Comparison of ENCODE assay signal across 32 cellular contexts in the genomic region with DNA sequence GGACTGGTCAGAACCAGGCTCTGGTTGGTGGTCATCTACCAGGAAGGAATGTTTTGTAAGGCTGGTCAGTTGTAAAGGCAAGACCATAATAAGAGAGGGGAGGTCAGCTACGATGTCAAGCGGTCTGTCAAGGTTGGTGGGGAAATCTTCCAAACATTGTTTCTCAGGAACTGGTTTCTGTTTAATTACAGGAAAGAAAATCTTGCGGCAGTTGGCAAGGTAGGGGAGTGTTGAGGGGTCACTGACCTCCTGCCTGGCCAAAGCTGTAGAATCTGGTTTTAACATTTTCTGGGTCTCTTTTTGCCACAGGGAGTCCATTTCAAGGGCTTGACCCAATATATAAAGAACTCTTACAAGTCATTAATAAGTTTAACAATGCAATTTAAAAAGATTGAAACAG. TPM values are rescaled to one million over a fixed set of nuclear protein-coding genes. Genes with fewer than 3 reads are reported as not detected.
"Had no signal": no experiment of that assay in that cellular context is flagged by ENCODE, and none has a peak within 500 bp of the region (broad histone marks: within the 10 kb centered on the region; RNA-seq: fewer than 3 reads in every experiment).

No MANE protein-coding gene starts in this region.

- H3K4me3 ChIP-seq: neural progenitor cell, ovary, psoas muscle, skin epidermis, smooth muscle cell, spleen, suprapubic skin, thoracic aorta, thyroid gland, tibial nerve, upper lobe of right lung, uterus had no signal

- H3K27ac ChIP-seq: neural progenitor cell, ovary, parathyroid adenoma, psoas muscle, skin epidermis, spleen, suprapubic skin, thoracic aorta, thyroid gland, tibial nerve, upper lobe of right lung, uterus had no signal

- H3K4me2 ChIP-seq: neural progenitor cell, smooth muscle cell had no signal

- H3K9me3 ChIP-seq: ovary, suprapubic skin, thoracic aorta, thyroid gland, uterus had no signal

- ATAC-seq: naive thymus-derived CD4-positive, alpha-beta T cell; natural killer cell; psoas muscle; right cardiac atrium; sciatic nerve; stimulated activated memory B cell treated with anti-CD40 and anti-IgM and Interleukin-4, amounts not matched to agents 10 μg/mL and 1 μg/mL and 100 μg/mL, for 72 hours; stimulated activated naive CD8-positive, alpha-beta T cell treated with anti-CD3 and anti-CD28 coated beads, Interleukin-15, amount 100 ng/mL, for 72 hours; stimulated activated naive CD8-positive, alpha-beta T cell treated with anti-CD3 and anti-CD28 coated beads, Interleukin-15, Interleukin-2, amounts not matched to agents 100 U/mL and 50 U/mL, for 24 hours; upper lobe of right lung had no signal

- H3K27me3 ChIP-seq: neural progenitor cell, ovary, spleen, suprapubic skin, thyroid gland, tibial nerve, upper lobe of right lung, uterus had no signal

- H3K36me3 ChIP-seq: neural progenitor cell, ovary, spleen, suprapubic skin, thoracic aorta, thyroid gland, tibial nerve, upper lobe of right lung, uterus had no signal

- H2AFZ ChIP-seq: neural progenitor cell, parathyroid adenoma had no signal

- DNase-seq: naive thymus-derived CD4-positive, alpha-beta T cell; natural killer cell; occipital lobe; ovary; posterior cingulate gyrus; psoas muscle; right cardiac atrium; spleen; stimulated activated CD4-positive, alpha-beta T cell treated with anti-CD3 and anti-CD28 coated beads, Interleukin-12 subunit alpha, Interleukin-12 subunit beta, amount 100 ng/mL, for 4 hours; stimulated activated CD4-positive, alpha-beta T cell treated with anti-CD3 and anti-CD28 coated beads, Interleukin-1b, Interleukin-23, amount 100 ng/mL, for 48 hours; stimulated activated CD4-positive, alpha-beta T cell treated with anti-CD3 and anti-CD28 coated beads, Interleukin-4, amount 100 ng/mL, for 1 hour; stimulated activated CD4-positive, alpha-beta T cell treated with anti-CD3 and anti-CD28 coated beads, Interleukin-4, amount 100 ng/mL, for 4 hours; stimulated activated CD8-positive, alpha-beta memory T cell treated with anti-CD3 and anti-CD28 coated beads, Interleukin-4, amount 100 ng/mL, for 48 hours; stimulated activated naive CD4-positive, alpha-beta T cell; stimulated activated naive CD8-positive, alpha-beta T cell treated with anti-CD3 and anti-CD28 coated beads, Interleukin-15, amount 100 ng/mL, for 72 hours; stimulated activated naive CD8-positive, alpha-beta T cell treated with anti-CD3 and anti-CD28 coated beads, Interleukin-15, Interleukin-2, amounts not matched to agents 100 U/mL and 50 U/mL, for 24 hours; substantia nigra; thyroid gland; upper lobe of right lung; uterus had no signal

- H3K79me2 ChIP-seq: parathyroid adenoma had no signal

- H3K4me1 ChIP-seq: neural progenitor cell, parathyroid adenoma, psoas muscle, spleen, suprapubic skin, thyroid gland, tibial nerve, upper lobe of right lung, uterus had no signal

- H3K9ac ChIP-seq: neural progenitor cell, parathyroid adenoma had no signal

RNA-seq across cellular contexts. Expression of gene BARX1, which starts 39.0 kb away (rescaled TPM):
- total RNA-seq: natural killer cell, occipital lobe, ovary, psoas muscle, renal cortical epithelial cell, right cardiac atrium, sciatic nerve, spleen, suprapubic skin, thoracic aorta, tibial nerve, upper lobe of right lung, urinary bladder had no signal
- polyA plus RNA-seq: naive thymus-derived CD4-positive, alpha-beta T cell; neural cell; psoas muscle; right cardiac atrium; urinary bladder had no signal
